Comparison of ENCODE assay signal across 12 cellular contexts in genomic region chr15:80906159-80906775, GRCh38.
DNase-seq lines count a peak whose midpoint lies in the region; ATAC-seq lines count a peak whose summit lies in the region.
"Had no signal": no experiment of that assay in that cellular context is flagged by ENCODE, and none has a peak within 500 bp of the region (broad histone marks: within the 10 kb centered on the region; RNA-seq: fewer than 3 reads in every experiment).

No MANE protein-coding gene starts in this region.

- CTCF ChIA-PET in T-cell (lab: Charles Lee): no interaction called here

- H3K36me3 Mint-ChIP-seq in T-cell: peaks cover 66% of the 10 kb centered on the region

- POLR2A ChIA-PET in T-cell (lab: Charles Lee): no interaction called here

- H3K9me3 Mint-ChIP-seq in T-cell: no peaks in the 10 kb centered on the region

- H3K27me3 Mint-ChIP-seq in T-cell: no peaks in the 10 kb centered on the region
- H3K27me3 Mint-ChIP-seq: CD4-positive, alpha-beta memory T cell had no signal

- H3K27ac Mint-ChIP-seq in T-cell: no peak overlapping the region
- H3K27ac Mint-ChIP-seq: CD4-positive, alpha-beta memory T cell had no signal

- DNase-seq in DMS53 treated with DMSO at 0.1 percent for 48 hours (lab: John Stamatoyannopoulos, UW; ENCODE audit: unreplicated experiment): peak; percentile 86
- peak; percentile 5 for DNase-seq in NCI-H1417 treated with DMSO at 0.1 percent for 48 hours (lab: John Stamatoyannopoulos, UW)
- DNase-seq in RPMI7951 (ENCODE audit: low read depth): peak; percentile 47
- DNase-seq in kidney glomerular epithelial cell (lab: John Stamatoyannopoulos, UW): peak; percentile 55
- DNase-seq in GF-D8 (lab: John Stamatoyannopoulos, UW): no peak
- DNase-seq in T-cell: no peak
- no peak for DNase-seq in occipital lobe (lab: John Stamatoyannopoulos, UW)
- DNase-seq: activated CD4-positive, alpha-beta T cell treated with anti-CD3 and anti-CD28 coated beads for 4 hours; activated naive CD4-positive, alpha-beta T cell; CD4-positive, alpha-beta memory T cell; transverse colon had no signal

- no peak overlapping the region for H3K4me3 Mint-ChIP-seq in T-cell
- H3K4me3 Mint-ChIP-seq: CD4-positive, alpha-beta memory T cell had no signal

- ATAC-seq in T-cell (replicated peaks in 1 of 4): no peak
- no peak for ATAC-seq in GM19395 (IDR thresholded peaks at IDR 0.05; ENCODE audit: unreplicated experiment)

- H3K4me1 Mint-ChIP-seq in T-cell: no peaks in the 10 kb centered on the region
- H3K4me1 Mint-ChIP-seq: CD4-positive, alpha-beta memory T cell had no signal

Comparison
In these comparisons a context has a peak if more than half of its experiments do, and no peak if none do; other contexts are left out.
1. DNase-seq: peak in DMS53 treated with DMSO at 0.1 percent for 48 hours (single experiment), NCI-H1417 treated with DMSO at 0.1 percent for 48 hours (single experiment), RPMI7951 (single experiment) and kidney glomerular epithelial cell (single experiment); none in GF-D8 (single experiment), T-cell (0 of 34) and occipital lobe (single experiment).